15 cellular contexts compared by ENCODE assay signal in the genomic region with DNA sequence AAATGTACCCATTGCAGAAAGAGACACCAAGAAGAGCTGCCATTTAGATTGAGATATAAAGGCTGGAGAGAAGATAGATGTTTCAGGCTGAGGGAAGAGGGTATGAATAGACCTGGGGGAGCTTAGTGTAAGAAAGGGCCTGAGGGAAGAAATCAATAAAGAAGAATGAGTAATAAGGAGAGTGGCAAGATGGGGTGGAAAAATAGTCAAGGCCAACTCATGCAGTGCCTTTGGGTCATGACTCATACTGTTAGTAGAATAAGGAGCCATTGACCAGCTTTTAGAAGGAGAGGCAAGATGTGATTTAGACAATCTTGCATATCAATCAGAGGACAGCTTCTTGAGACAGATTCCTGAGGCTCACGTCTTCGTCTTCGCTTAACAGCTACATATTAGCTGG.
DNase-seq lines count a peak whose midpoint lies in the region; ATAC-seq and TF ChIP-seq lines count a peak whose summit lies in the region.
"Had no signal": no experiment of that assay in that cellular context is flagged by ENCODE, and none has a peak within 500 bp of the region (broad histone marks: within the 10 kb centered on the region; RNA-seq: fewer than 3 reads in every experiment).

No MANE protein-coding gene starts in this region.

- H3K4me3 Mint-ChIP-seq in HFFc6 (no peak overlapping the region), T-cell (no peak overlapping the region)

- peak overlapping the region; percentile 61 for H3K27ac Mint-ChIP-seq in HFFc6
- H3K27ac Mint-ChIP-seq in T-cell, result no peak overlapping the region

- CTCF ChIA-PET in T-cell (lab: Charles Lee), result interaction anchor here (0.5 to 1.2 kb wide), 2 partner anchors 14 to 457 kb away, joined by 3 read pairs; no protein-coding TSS in a partner anchor

- H3K27me3 Mint-ChIP-seq in HFFc6 (ENCODE audit: insufficient read depth) (no peaks in the 10 kb centered on the region), T-cell (peaks cover 4 to 6% of the 10 kb centered on the region in 2 donors)

- peak; percentile 90 to 92 for ATAC-seq in activated CD4-positive, CD25-positive, alpha-beta regulatory T cell treated with anti-CD3 and anti-CD28 coated beads, Interleukin-2, amount 50 U/mL, for 24 hours
- no peak for ATAC-seq in T-cell (replicated peaks in 1 of 4)
- no peak for ATAC-seq in GM21529 (IDR thresholded peaks at IDR 0.05; ENCODE audit: unreplicated experiment)

- H3K36me3 Mint-ChIP-seq in HFFc6 (ENCODE audit: low read depth) (no peaks in the 10 kb centered on the region; the same call in 1 of the 2 replicates), T-cell (no peaks in the 10 kb centered on the region)

- POLR2A ChIA-PET in T-cell (lab: Charles Lee), result interaction anchor here in 1 of 2 donors (0.6 kb wide), 1 partner anchor 1462 kb away, joined by 3 read pairs; no protein-coding TSS in a partner anchor

- H3K9me3 Mint-ChIP-seq in HFFc6 (no peaks in the 10 kb centered on the region), T-cell (no peaks in the 10 kb centered on the region)

- H3K4me1 Mint-ChIP-seq in HFFc6 (ENCODE audit: low read depth), result peaks cover 70% of the 10 kb centered on the region
- no peaks in the 10 kb centered on the region for H3K4me1 Mint-ChIP-seq in T-cell

- no peak for DNase-seq in activated CD4-positive, CD25-positive, alpha-beta regulatory T cell (lab: John Stamatoyannopoulos, UW)
- DNase-seq in HFFc6, result peak; percentile 90
- peak; percentile 31 for DNase-seq in amniotic stem cell (lab: John Stamatoyannopoulos, UW)
- peak; percentile 82 for DNase-seq in kidney glomerular epithelial cell (lab: John Stamatoyannopoulos, UW)
- no peak for DNase-seq in T-cell
- DNase-seq in superior temporal gyrus (ENCODE audit: extremely low spot score), result no peak
- DNase-seq: activated CD4-positive, alpha-beta T cell treated with anti-CD3 and anti-CD28 coated beads, Interleukin-2, amount 50 U/mL, for 48 hours; mesendoderm; MV-4-11; NCI-H2227 treated with DMSO at 0.1 percent for 48 hours; occipital lobe; spleen; upper lobe of left lung had no signal

- no peak for TF ChIP-seq CTCF in HFFc6 (IDR thresholded peaks at IDR 0.05)

Comparison
In these comparisons a context has a peak if more than half of its experiments do, and no peak if none do; other contexts are left out.
1. ATAC-seq: peak in activated CD4-positive, CD25-positive, alpha-beta regulatory T cell treated with anti-CD3 and anti-CD28 coated beads, Interleukin-2, amount 50 U/mL, for 24 hours (2 of 2); none in T-cell (0 of 4) and GM21529 (single experiment).
2. DNase-seq: peak in HFFc6 (single experiment), amniotic stem cell (single experiment) and kidney glomerular epithelial cell (single experiment); none in activated CD4-positive, CD25-positive, alpha-beta regulatory T cell (0 of 4), T-cell (0 of 34) and superior temporal gyrus (single experiment).